11 cellular contexts compared by ENCODE assay signal in genomic region chr12:96208801-96209534, GRCh38. TPM values are rescaled to one million over a fixed set of nuclear protein-coding genes. Genes with fewer than 3 reads are reported as not detected.
DNase-seq lines count a peak whose midpoint lies in the region; ATAC-seq, FAIRE-seq and TF ChIP-seq lines count a peak whose summit lies in the region.
"Had no signal": no experiment of that assay in that cellular context is flagged by ENCODE, and none has a peak within 500 bp of the region (broad histone marks: within the 10 kb centered on the region; RNA-seq: fewer than 3 reads in every experiment).

No MANE protein-coding gene starts in this region.

- peaks cover 38% of the 10 kb centered on the region for H3K4me1 ChIP-seq in astrocyte (ENCODE audit: insufficient read depth, low read length)
- H3K4me1 ChIP-seq: HAP-1 had no signal

- peak overlapping the region; percentile 60 for H3K27ac ChIP-seq in astrocyte (ENCODE audit: low read depth, low read length)

- peak; percentile 36 for ATAC-seq in HG02759 (IDR thresholded peaks at IDR 0.05; ENCODE audit: unreplicated experiment)
- no peak for ATAC-seq in GM21390 (IDR thresholded peaks at IDR 0.05; ENCODE audit: unreplicated experiment)

- no peaks in the 10 kb centered on the region for H3K27me3 ChIP-seq in astrocyte (ENCODE audit: insufficient read depth, low read length)

- FAIRE-seq in astrocyte (lab: Jason Lieb, UNC), result no peak

- H3K4me3 ChIP-seq in AG09309 (ENCODE audit: control insufficient read depth, low read depth, low read length) (no peak overlapping the region), astrocyte (ENCODE audit: insufficient read depth, low read depth, low read length) (no peak overlapping the region)
- H3K4me3 ChIP-seq: HAP-1 had no signal

- no peaks in the 10 kb centered on the region for H3K9me3 ChIP-seq in astrocyte (ENCODE audit: insufficient read depth, low read depth, low read length)
- H3K9me3 ChIP-seq: HAP-1 had no signal

- peak overlapping the region; percentile 74 for H3K4me3 Mint-ChIP-seq in astrocyte (ENCODE audit: unreplicated experiment)

- peaks cover 92% of the 10 kb centered on the region for H4K20me1 ChIP-seq in astrocyte (ENCODE audit: insufficient read depth, low read length)

- peaks cover 40% of the 10 kb centered on the region for H3K4me1 Mint-ChIP-seq in astrocyte (ENCODE audit: low read depth, unreplicated experiment)

- TF ChIP-seq CTCF in AG09309 (IDR thresholded peaks at IDR 0.05; ENCODE audit: control insufficient read depth, insufficient read depth, low read depth, low read length, missing control alignments) (peak; percentile 2), astrocyte (IDR thresholded peaks at IDR 0.05; ENCODE audit: insufficient read depth, low read depth, low read length) (no peak)

- H3K79me2 ChIP-seq in astrocyte (ENCODE audit: insufficient read depth, low read length), result peaks cover 100% of the 10 kb centered on the region

- H3K27me3 Mint-ChIP-seq in astrocyte (ENCODE audit: low read depth, unreplicated experiment), result no peaks in the 10 kb centered on the region

- peak overlapping the region; percentile 11 for H3K9ac ChIP-seq in astrocyte (ENCODE audit: low read length)

- peak overlapping the region; percentile 52 for H3K4me2 ChIP-seq in astrocyte (ENCODE audit: low read length)

- H3K27ac Mint-ChIP-seq in astrocyte (ENCODE audit: unreplicated experiment), result peak overlapping the region; percentile 75

- DNase-seq in AG09309 (ENCODE audit: low read depth), result no peak
- DNase-seq in astrocyte (ENCODE audit: low read depth), result no peak
- DNase-seq in lung microvascular endothelial cell (ENCODE audit: low read depth in 2 of 2), result peak; percentile 90 to 94
- DNase-seq in NCI-H2081 treated with DMSO at 0.1 percent for 48 hours (lab: John Stamatoyannopoulos, UW), result no peak
- DNase-seq in medulla oblongata (ENCODE audit: extremely low spot score), result no peak
- no peak for DNase-seq in SW 1271 (lab: John Stamatoyannopoulos, UW)
- DNase-seq: GDM1, NCI-H187 treated with DMSO at 0.1 percent for 48 hours had no signal

- H3K36me3 ChIP-seq in astrocyte (ENCODE audit: insufficient read depth, low read length), result peaks cover 12% of the 10 kb centered on the region
- H3K36me3 ChIP-seq: HAP-1 had no signal

- H2AFZ ChIP-seq in astrocyte (ENCODE audit: low read depth, low read length), result no peak overlapping the region

- H3K9me3 Mint-ChIP-seq in astrocyte (ENCODE audit: unreplicated experiment), result peaks cover 10% of the 10 kb centered on the region

- H3K36me3 Mint-ChIP-seq in astrocyte (ENCODE audit: low read depth, unreplicated experiment), result peaks cover 20% of the 10 kb centered on the region

RNA-seq across cellular contexts. Expression of gene ELK3, which starts 14.8 kb away (rescaled TPM):
- 54.8 and 62.7 TPM in 2 replicates for total RNA-seq in astrocyte
- total RNA-seq in lung microvascular endothelial cell, result 47.2 and 47.9 TPM in 2 replicates

Comparison
In these comparisons a context has a peak if more than half of its experiments do, and no peak if none do; other contexts are left out.
1. DNase-seq: peak in lung microvascular endothelial cell (2 of 2); none in AG09309 (single experiment), astrocyte (single experiment), NCI-H2081 treated with DMSO at 0.1 percent for 48 hours (single experiment), medulla oblongata (single experiment) and SW 1271 (0 of 2).